Comparison of ENCODE assay signal across 18 cellular contexts in genomic region chr7:46775776-46776175, GRCh38.
"Had no signal": no experiment of that assay in that cellular context is flagged by ENCODE, and none has a peak within 500 bp of the region (broad histone marks: within the 10 kb centered on the region; RNA-seq: fewer than 3 reads in every experiment).

No MANE protein-coding gene starts in this region.

- H3K27ac Mint-ChIP-seq: activated CD8-positive, alpha-beta T cell treated with anti-CD3 and anti-CD28 coated beads, Interleukin-2, amount 10 ng/mL, durations not matched to agents 7 days and 5 days; activated T-helper 1 cell treated with anti-CD3 and anti-CD28 coated beads, Interleukin-12 subunit alpha, Interleukin-12 subunit beta, Interleukin-2, Interleukin-4 antibody, amounts not matched to agents 30 ng/mL and 10 ng/mL and 1 ng/mL, durations not matched to agents 14 hours and 24 hours and 36 hours; nephron progenitor cell had no signal

- H3K27me3 Mint-ChIP-seq: stimulated activated naive CD8-positive, alpha-beta T cell treated with anti-CD3 and anti-CD28 coated beads, Interleukin-15, amount 100 ng/mL, for 72 hours had no signal

- H3K4me3 Mint-ChIP-seq: activated CD8-positive, alpha-beta T cell treated with anti-CD3 and anti-CD28 coated beads, Interleukin-2, amount 10 ng/mL, durations not matched to agents 7 days and 5 days; activated T-helper 1 cell treated with anti-CD3 and anti-CD28 coated beads, Interleukin-12 subunit alpha, Interleukin-12 subunit beta, Interleukin-2, Interleukin-4 antibody, amounts not matched to agents 30 ng/mL and 10 ng/mL and 1 ng/mL, durations not matched to agents 14 hours and 24 hours and 36 hours; nephron progenitor cell; stimulated activated naive CD8-positive, alpha-beta T cell treated with anti-CD3 and anti-CD28 coated beads, Interleukin-15, amount 100 ng/mL, for 72 hours had no signal

- H3K36me3 ChIP-seq: sigmoid colon had no signal

- H3K9me3 ChIP-seq: sigmoid colon, testis had no signal

- H3K9me3 Mint-ChIP-seq: activated T-helper 1 cell treated with anti-CD3 and anti-CD28 coated beads, Interleukin-12 subunit alpha, Interleukin-12 subunit beta, Interleukin-2, Interleukin-4 antibody, amounts not matched to agents 30 ng/mL and 10 ng/mL and 1 ng/mL, durations not matched to agents 14 hours and 24 hours and 36 hours had no signal

- H3K27me3 ChIP-seq: sigmoid colon, testis had no signal

- H3K4me1 Mint-ChIP-seq: nephron progenitor cell; stimulated activated naive CD8-positive, alpha-beta T cell treated with anti-CD3 and anti-CD28 coated beads, Interleukin-15, amount 100 ng/mL, for 72 hours had no signal

- H3K4me3 ChIP-seq: coronary artery, lung, psoas muscle, sigmoid colon, testis had no signal

- ATAC-seq: activated CD8-positive, alpha-beta T cell treated with anti-CD3 and anti-CD28 coated beads, Interleukin-2, amount 10 ng/mL, durations not matched to agents 7 days and 5 days; left colon; psoas muscle; stimulated activated naive CD8-positive, alpha-beta T cell treated with anti-CD3 and anti-CD28 coated beads, Interleukin-15, amount 100 ng/mL, for 72 hours had no signal

- DNase-seq: activated CD4-positive, alpha-beta T cell treated with anti-CD3 and anti-CD28 coated beads for 4 hours; activated CD8-positive, alpha-beta memory T cell treated with anti-CD3 and anti-CD28 coated beads, Interleukin-2, amount 50 U/mL, for 48 hours; activated CD8-positive, alpha-beta T cell treated with anti-CD3 and anti-CD28 coated beads, Interleukin-2, amount 10 ng/mL, durations not matched to agents 7 days and 5 days; activated naive CD4-positive, alpha-beta T cell treated with Interleukin-2 at 50 U/mL for 16 hours; effector CD8-positive, alpha-beta T cell; left colon; nephron progenitor cell; psoas muscle; sigmoid colon; stimulated activated CD4-positive, alpha-beta T cell treated with anti-CD3 and anti-CD28 coated beads, Interleukin-4, amount 100 ng/mL, for 24 hours; stimulated activated naive CD8-positive, alpha-beta T cell treated with anti-CD3 and anti-CD28 coated beads, Interleukin-15, amount 100 ng/mL, for 72 hours; SW 1271; T-helper 9 cell; testis had no signal

- H3K27ac ChIP-seq: coronary artery, psoas muscle, sigmoid colon, VCaP had no signal
